In the genomic region with DNA sequence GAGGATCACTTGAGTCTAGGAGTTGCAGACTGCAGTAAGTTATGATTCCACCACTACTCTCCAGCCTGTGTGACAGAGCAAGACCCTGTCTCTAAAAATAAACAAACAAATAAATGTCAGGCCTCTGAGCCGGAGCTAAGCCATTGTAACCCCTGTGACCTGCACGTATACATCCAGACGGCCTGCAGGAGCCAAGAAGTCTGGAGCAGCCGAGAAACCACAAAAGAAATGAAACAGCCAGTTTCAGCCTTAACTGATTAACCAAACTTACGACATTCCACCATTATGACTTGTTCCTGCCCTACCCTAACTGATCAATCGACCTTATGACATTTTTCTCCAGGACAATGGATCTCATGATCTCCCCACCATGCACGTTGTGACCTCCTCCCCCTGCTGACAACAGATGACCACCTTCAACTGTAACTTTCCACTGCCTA, we compare ENCODE assay signal across 19 cellular contexts.
"Had no signal": no experiment of that assay in that cellular context is flagged by ENCODE, and none has a peak within 500 bp of the region (broad histone marks: within the 10 kb centered on the region; RNA-seq: fewer than 3 reads in every experiment).

No MANE protein-coding gene starts in this region.

- H3K9me3 Mint-ChIP-seq: activated naive CD4-positive, alpha-beta T cell treated with anti-CD3 and anti-CD28 coated beads, Interleukin-2, amount 10 ng/mL, durations not matched to agents 7 days and 5 days; activated naive CD8-positive, alpha-beta T cell treated with anti-CD3 and anti-CD28 coated beads, Interleukin-2, amount 50 U/mL, for 24 hours; activated T-cell treated with anti-CD3 and anti-CD28 coated beads, Interleukin-2, amount 50 U/mL, for 4 hours; naive thymus-derived CD8-positive, alpha-beta T cell; T-helper 1 cell treated with Interleukin-12 subunit alpha and Interleukin-12 subunit beta and Interleukin-4 antibody, amounts not matched to agents 30 μg/mL and 1 μg/mL, for 36 hours had no signal

- ATAC-seq: activated naive CD8-positive, alpha-beta T cell treated with anti-CD3 and anti-CD28 coated beads, Interleukin-2, amount 50 U/mL, for 24 hours; activated T-cell treated with anti-CD3 and anti-CD28 coated beads, Interleukin-2, amount 50 U/mL, for 4 hours; esophagus mucosa; gastrocnemius medialis; heart left ventricle; naive thymus-derived CD8-positive, alpha-beta T cell had no signal

- H3K4me3 Mint-ChIP-seq: activated naive CD4-positive, alpha-beta T cell treated with anti-CD3 and anti-CD28 coated beads, Interleukin-2, amount 10 ng/mL, durations not matched to agents 7 days and 5 days; activated naive CD8-positive, alpha-beta T cell treated with anti-CD3 and anti-CD28 coated beads, Interleukin-2, amount 50 U/mL, for 24 hours; activated T-cell treated with anti-CD3 and anti-CD28 coated beads, Interleukin-2, amount 50 U/mL, for 4 hours; naive thymus-derived CD8-positive, alpha-beta T cell; T-helper 1 cell treated with Interleukin-12 subunit alpha and Interleukin-12 subunit beta and Interleukin-4 antibody, amounts not matched to agents 30 μg/mL and 1 μg/mL, for 36 hours had no signal

- H3K27ac Mint-ChIP-seq: activated naive CD4-positive, alpha-beta T cell treated with anti-CD3 and anti-CD28 coated beads, Interleukin-2, amount 10 ng/mL, durations not matched to agents 7 days and 5 days; activated naive CD8-positive, alpha-beta T cell treated with anti-CD3 and anti-CD28 coated beads, Interleukin-2, amount 50 U/mL, for 24 hours; naive thymus-derived CD8-positive, alpha-beta T cell; T-helper 1 cell treated with Interleukin-12 subunit alpha and Interleukin-12 subunit beta and Interleukin-4 antibody, amounts not matched to agents 30 μg/mL and 1 μg/mL, for 36 hours had no signal

- H3K36me3 ChIP-seq: gastrocnemius medialis, heart left ventricle, neutrophil, thyroid gland had no signal

- H3K36me3 Mint-ChIP-seq: activated naive CD4-positive, alpha-beta T cell treated with anti-CD3 and anti-CD28 coated beads, Interleukin-2, amount 10 ng/mL, durations not matched to agents 7 days and 5 days; naive thymus-derived CD8-positive, alpha-beta T cell had no signal

- DNase-seq: activated CD4-positive, alpha-beta T cell treated with anti-CD3 and anti-CD28 coated beads, Interleukin-2, amount 50 U/mL, for 1 hour; activated CD4-positive, CD25-positive, alpha-beta regulatory T cell treated with anti-CD3 and anti-CD28 coated beads, Interleukin-2, amount 50 U/mL, for 72 hours; activated CD8-positive, alpha-beta memory T cell treated with anti-CD3 and anti-CD28 coated beads, Interleukin-2, amount 50 U/mL, for 4 hours; activated naive CD4-positive, alpha-beta T cell treated with anti-CD3 and anti-CD28 coated beads, Interleukin-2, amount 10 ng/mL, durations not matched to agents 7 days and 5 days; activated naive CD8-positive, alpha-beta T cell treated with anti-CD3 and anti-CD28 coated beads, Interleukin-2, amount 50 U/mL, for 24 hours; activated T-cell treated with anti-CD3 and anti-CD28 coated beads, Interleukin-2, amount 50 U/mL, for 4 hours; aorta; effector CD4-positive, alpha-beta T cell; gastrocnemius medialis; heart left ventricle; mesendoderm; naive thymus-derived CD8-positive, alpha-beta T cell; stimulated activated CD4-positive, alpha-beta T cell treated with anti-CD3 and anti-CD28 coated beads, Interleukin-2, amount 100 ng/mL, for 24 hours; stimulated activated naive CD4-positive, alpha-beta T cell treated with Interleukin-2 at 50 U/mL for 16 hours; thyroid gland had no signal

- H3K4me1 ChIP-seq: gastrocnemius medialis, heart left ventricle, parathyroid adenoma, thyroid gland had no signal

- H3K4me3 ChIP-seq: gastrocnemius medialis, heart left ventricle, thyroid gland had no signal

- H3K27ac ChIP-seq: gastrocnemius medialis, heart left ventricle, neutrophil, parathyroid adenoma, thyroid gland had no signal

- H3K9me3 ChIP-seq: gastrocnemius medialis, heart left ventricle, neutrophil, thyroid gland had no signal
